8 cellular contexts compared by ENCODE assay signal in the genomic region with DNA sequence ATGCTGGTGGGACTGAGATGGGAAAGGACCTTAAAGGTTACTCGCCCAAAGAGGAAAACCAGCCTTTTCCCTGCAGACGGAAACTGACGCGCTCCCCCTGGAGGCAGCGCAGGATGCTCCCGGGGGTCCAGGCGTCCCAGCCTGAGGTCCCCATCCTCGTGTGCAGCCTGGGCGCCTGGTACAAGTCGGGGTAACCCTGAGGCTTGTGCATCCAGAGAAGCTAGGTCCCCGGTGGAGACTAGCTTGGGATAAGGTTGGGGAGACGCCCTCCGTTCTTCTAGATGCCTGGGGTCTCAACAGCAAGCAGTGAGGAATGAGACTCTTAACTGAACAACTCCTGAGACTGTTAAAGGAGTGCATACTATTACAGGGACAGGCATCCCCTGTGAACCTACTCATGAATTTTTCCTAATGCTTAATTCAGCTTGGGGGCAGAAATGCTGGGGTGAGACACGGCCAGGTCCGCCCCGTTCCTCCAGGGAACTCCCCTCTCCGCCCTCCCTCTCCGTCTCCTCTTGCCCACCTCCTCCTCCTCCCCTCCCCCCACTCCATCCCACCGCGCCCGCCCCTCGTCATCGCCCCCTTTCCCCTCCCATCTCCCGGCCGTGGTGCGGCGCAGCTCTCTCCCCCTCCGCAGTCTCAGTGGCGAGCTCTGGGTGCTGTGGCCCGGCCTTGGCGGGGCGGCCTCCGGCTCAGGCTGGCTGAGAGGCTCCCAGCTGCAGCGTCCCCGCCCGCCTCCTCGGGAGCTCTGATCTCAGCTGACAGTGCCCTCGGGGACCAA.
DNase-seq lines count a peak whose midpoint lies in the region; ATAC-seq lines count a peak whose summit lies in the region.

TSS of gene PRSS35 (plus strand) at position 634 of the 781 bp plus-strand sequence. CDS start 10,908 bp downstream, outside the sequence.

- DNase-seq in COLO668 (lab: John Stamatoyannopoulos, UW; ENCODE audit: unreplicated experiment) (peak; percentile 46), NCI-H146 treated with DMSO at 0.1 percent for 48 hours (lab: John Stamatoyannopoulos, UW; ENCODE audit: unreplicated experiment) (peak; percentile 27), globus pallidus (ENCODE audit: low spot score) (peak; percentile 36), nucleus accumbens (lab: John Stamatoyannopoulos, UW) (peak in 49 of 56 donors; percentile 5 to 66 (median 33))
- DNase-seq in activated T-cell treated with anti-CD3 and anti-CD28 coated beads, Interleukin-2, amount 50 U/mL, for 48 hours = peak; percentile 27 to 35

- ATAC-seq in GM19463 (IDR thresholded peaks at IDR 0.05; ENCODE audit: unreplicated experiment) (peak; percentile 72), GM19452 (IDR thresholded peaks at IDR 0.05; ENCODE audit: unreplicated experiment) (no peak), HG02884 (IDR thresholded peaks at IDR 0.05; ENCODE audit: unreplicated experiment) (no peak)
